8 cellular contexts compared by ENCODE assay signal in the genomic region with DNA sequence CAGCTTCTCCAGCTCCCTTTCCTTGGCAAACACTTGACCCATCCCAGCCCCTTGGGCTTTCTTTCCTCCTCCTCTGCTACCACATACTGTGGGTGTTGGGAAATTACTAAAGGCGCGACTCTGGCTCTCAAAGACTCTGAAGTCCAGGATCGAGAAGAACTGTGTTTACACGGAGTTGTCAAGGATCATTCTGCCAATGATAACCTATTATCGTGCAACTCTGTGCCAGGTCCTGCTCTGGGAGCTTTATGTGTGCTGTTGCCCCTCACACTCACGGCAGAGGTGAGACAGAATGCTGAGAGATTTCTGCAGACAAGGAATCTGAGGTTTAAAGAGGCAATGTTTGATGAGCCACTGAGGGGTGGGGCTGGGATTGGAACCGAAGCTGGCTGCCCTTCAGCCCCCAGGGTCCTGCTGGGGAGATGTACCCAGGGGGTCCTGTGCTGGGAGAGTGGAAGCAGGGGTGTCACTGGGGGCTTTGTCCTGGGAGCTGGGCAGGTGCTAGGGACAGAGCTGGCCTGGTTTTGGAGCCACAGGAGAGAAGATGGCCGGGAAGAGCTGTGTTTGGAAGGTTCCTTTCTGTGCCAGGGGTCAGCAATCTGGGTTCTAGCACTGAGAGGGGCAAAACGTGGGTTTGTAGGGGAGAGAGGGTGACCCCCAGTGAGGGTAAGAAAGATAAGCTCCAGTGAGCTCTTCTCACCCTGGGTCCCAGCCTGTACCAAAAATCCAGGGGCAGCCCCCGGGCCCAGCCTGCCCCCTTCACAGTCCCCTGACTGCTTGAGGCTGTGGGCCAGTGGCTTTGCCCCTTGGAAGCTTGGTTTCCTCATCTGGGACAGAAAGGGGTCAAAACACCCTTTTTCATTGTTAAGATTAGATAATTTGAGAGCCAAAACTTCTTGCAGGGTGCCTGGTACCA.
DNase-seq lines count a peak whose midpoint lies in the region; TF ChIP-seq lines count a peak whose summit lies in the region.

No MANE protein-coding gene starts in this region.

- H3K27me3 ChIP-seq in liver (ENCODE audit: control insufficient read depth in 4 of 4, insufficient read depth in 4 of 4, low read length in 3 of 4) (no peaks in the 10 kb centered on the region), thymus (ENCODE audit: control insufficient read depth, insufficient read depth) (no peaks in the 10 kb centered on the region)

- DNase-seq in T-helper 1 cell, result no peak
- no peak for DNase-seq in C1 segment of cervical spinal cord (lab: John Stamatoyannopoulos, UW)
- no peak for DNase-seq in NCI-H2029 (lab: John Stamatoyannopoulos, UW)
- DNase-seq in GM10248 (ENCODE audit: extremely low spot score), result no peak

- TF ChIP-seq CTCF in liver (IDR thresholded peaks at IDR 0.05; ENCODE audit: low read depth, low read length, missing input control), result no peak
- no peak for TF ChIP-seq CTCF in GM10248 (IDR thresholded peaks at IDR 0.05; ENCODE audit: control extremely low read depth, extremely low read depth, low read depth, missing control alignments)

- no peak overlapping the region for H3K4me3 ChIP-seq in liver (ENCODE audit: low read depth in 1 of 3, low read length in 3 of 3)
- H3K4me3 ChIP-seq in thymus (ENCODE audit: low read length), result peak overlapping the region; percentile 12

- no peaks in the 10 kb centered on the region for H3K27me3 Mint-ChIP-seq in T-helper 1 cell treated with Interleukin-12 subunit alpha and Interleukin-12 subunit beta and Interleukin-4 antibody, amounts not matched to agents 30 μg/mL and 1 μg/mL, for 36 hours (ENCODE audit: low read depth)
- no peaks in the 10 kb centered on the region for H3K27me3 Mint-ChIP-seq in activated naive CD8-positive, alpha-beta T cell

- peak overlapping the region; percentile 99 for H3K27ac Mint-ChIP-seq in T-helper 1 cell treated with Interleukin-12 subunit alpha and Interleukin-12 subunit beta and Interleukin-4 antibody, amounts not matched to agents 30 μg/mL and 1 μg/mL, for 36 hours
- peak overlapping the region; percentile 96 for H3K27ac Mint-ChIP-seq in activated naive CD8-positive, alpha-beta T cell

- H3K9ac ChIP-seq in liver (ENCODE audit: low read depth in 1 of 2, low read length in 2 of 2), result peak overlapping the region in 1 of 2 donors; percentile 39

- H3K4me1 Mint-ChIP-seq in T-helper 1 cell treated with Interleukin-12 subunit alpha and Interleukin-12 subunit beta and Interleukin-4 antibody, amounts not matched to agents 30 μg/mL and 1 μg/mL, for 36 hours (ENCODE audit: low read depth), result peaks cover 78% of the 10 kb centered on the region
- H3K4me1 Mint-ChIP-seq in activated naive CD8-positive, alpha-beta T cell (ENCODE audit: low read depth), result peaks cover 61% of the 10 kb centered on the region

- no peak for TF ChIP-seq RAD21 in liver (IDR thresholded peaks at IDR 0.05)

- H3K4me3 Mint-ChIP-seq in T-helper 1 cell treated with Interleukin-12 subunit alpha and Interleukin-12 subunit beta and Interleukin-4 antibody, amounts not matched to agents 30 μg/mL and 1 μg/mL, for 36 hours, result peak overlapping the region; percentile 87
- peak overlapping the region; percentile 82 for H3K4me3 Mint-ChIP-seq in activated naive CD8-positive, alpha-beta T cell

- H3K36me3 ChIP-seq in liver (ENCODE audit: control insufficient read depth in 4 of 4, insufficient read depth in 3 of 4, low read depth in 1 of 4, low read length in 3 of 4), result no peaks in the 10 kb centered on the region
- no peaks in the 10 kb centered on the region for H3K36me3 ChIP-seq in thymus (ENCODE audit: control insufficient read depth, insufficient read depth)

- POLR2A ChIA-PET in GM10248 (lab: Yijun Ruan, JAX), result interaction anchor here (0.7 kb wide), 1 partner anchor 193 kb away, joined by 4 read pairs; no protein-coding TSS in a partner anchor

- WGBS in liver, result 18% methylated on average over 10 of the region's 10 CpGs
- WGBS in thymus, result 72% methylated on average over 10 of the region's 10 CpGs

- no peaks in the 10 kb centered on the region for H3K9me3 Mint-ChIP-seq in T-helper 1 cell treated with Interleukin-12 subunit alpha and Interleukin-12 subunit beta and Interleukin-4 antibody, amounts not matched to agents 30 μg/mL and 1 μg/mL, for 36 hours
- no peaks in the 10 kb centered on the region for H3K9me3 Mint-ChIP-seq in activated naive CD8-positive, alpha-beta T cell (ENCODE audit: low read depth)

- peaks cover 42% of the 10 kb centered on the region for H3K36me3 Mint-ChIP-seq in T-helper 1 cell treated with Interleukin-12 subunit alpha and Interleukin-12 subunit beta and Interleukin-4 antibody, amounts not matched to agents 30 μg/mL and 1 μg/mL, for 36 hours (ENCODE audit: low read depth)
- H3K36me3 Mint-ChIP-seq in activated naive CD8-positive, alpha-beta T cell, result peaks cover 3% of the 10 kb centered on the region

- CTCF ChIA-PET in GM10248 (lab: Yijun Ruan, JAX), result interaction anchor here (1.0 to 2.9 kb wide), 5 partner anchors 8 to 30 kb away, joined by 4 to 8 read pairs (median 6); no protein-coding TSS in a partner anchor

- H3K27ac ChIP-seq in liver (ENCODE audit: low read depth in 1 of 2, low read length in 2 of 2), result peak overlapping the region; percentile 58 to 72
- peak overlapping the region; percentile 91 for H3K27ac ChIP-seq in thymus (ENCODE audit: low read depth)

- H3K4me1 ChIP-seq in liver (ENCODE audit: control insufficient read depth in 4 of 4, insufficient read depth in 4 of 4, low read length in 3 of 4) (peaks cover 27 to 51% (median 36%) of the 10 kb centered on the region in 4 donors), thymus (ENCODE audit: control insufficient read depth, insufficient read depth, low read length) (peaks cover 19% of the 10 kb centered on the region)

- H3K9me3 ChIP-seq in liver (ENCODE audit: control insufficient read depth in 4 of 4, low read length in 3 of 4), result no peaks in the 10 kb centered on the region
- no peaks in the 10 kb centered on the region for H3K9me3 ChIP-seq in thymus (ENCODE audit: control insufficient read depth)

TF ChIP-seq in liver, 16 proteins besides CTCF, POLR2A, EP300 and RAD21:
- TF ChIP-seq, protein P1, sequence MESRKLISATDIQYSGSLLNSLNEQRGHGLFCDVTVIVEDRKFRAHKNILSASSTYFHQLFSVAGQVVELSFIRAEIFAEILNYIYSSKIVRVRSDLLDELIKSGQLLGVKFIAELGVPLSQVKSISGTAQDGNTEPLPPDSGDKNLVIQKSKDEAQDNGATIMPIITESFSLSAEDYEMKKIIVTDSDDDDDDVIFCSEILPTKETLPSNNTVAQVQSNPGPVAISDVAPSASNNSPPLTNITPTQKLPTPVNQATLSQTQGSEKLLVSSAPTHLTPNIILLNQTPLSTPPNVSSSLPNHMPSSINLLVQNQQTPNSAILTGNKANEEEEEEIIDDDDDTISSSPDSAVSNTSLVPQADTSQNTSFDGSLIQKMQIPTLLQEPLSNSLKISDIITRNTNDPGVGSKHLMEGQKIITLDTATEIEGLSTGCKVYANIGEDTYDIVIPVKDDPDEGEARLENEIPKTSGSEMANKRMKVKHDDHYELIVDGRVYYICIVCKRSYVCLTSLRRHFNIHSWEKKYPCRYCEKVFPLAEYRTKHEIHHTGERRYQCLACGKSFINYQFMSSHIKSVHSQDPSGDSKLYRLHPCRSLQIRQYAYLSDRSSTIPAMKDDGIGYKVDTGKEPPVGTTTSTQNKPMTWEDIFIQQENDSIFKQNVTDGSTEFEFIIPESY (IDR thresholded peaks at IDR 0.05), result no peak
- no peak for TF ChIP-seq NR2F2 (IDR thresholded peaks at IDR 0.05)
- TF ChIP-seq, protein P2, sequence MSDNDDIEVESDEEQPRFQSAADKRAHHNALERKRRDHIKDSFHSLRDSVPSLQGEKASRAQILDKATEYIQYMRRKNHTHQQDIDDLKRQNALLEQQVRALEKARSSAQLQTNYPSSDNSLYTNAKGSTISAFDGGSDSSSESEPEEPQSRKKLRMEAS (IDR thresholded peaks at IDR 0.05), result no peak
- no peak for TF ChIP-seq FOXA1 (IDR thresholded peaks at IDR 0.05)
- TF ChIP-seq, protein P3, sequence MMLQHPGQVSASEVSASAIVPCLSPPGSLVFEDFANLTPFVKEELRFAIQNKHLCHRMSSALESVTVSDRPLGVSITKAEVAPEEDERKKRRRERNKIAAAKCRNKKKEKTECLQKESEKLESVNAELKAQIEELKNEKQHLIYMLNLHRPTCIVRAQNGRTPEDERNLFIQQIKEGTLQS (IDR thresholded peaks at IDR 0.05), result no peak
- TF ChIP-seq JUND (IDR thresholded peaks at IDR 0.05), result no peak
- TF ChIP-seq HNF4G (IDR thresholded peaks at IDR 0.05), result no peak
- no peak for TF ChIP-seq EGR1 (IDR thresholded peaks at IDR 0.05; ENCODE audit: low read depth in 2 of 2)
- no peak for TF ChIP-seq SP1 (IDR thresholded peaks at IDR 0.05)
- no peak for TF ChIP-seq TAF1 (conservative IDR thresholded peaks at IDR 0.05)
- TF ChIP-seq HNF4A (conservative IDR thresholded peaks at IDR 0.05), result no peak
- TF ChIP-seq YY1 (IDR thresholded peaks at IDR 0.05), result no peak
- no peak for TF ChIP-seq RXRA (IDR thresholded peaks at IDR 0.05)
- TF ChIP-seq GABPA (IDR thresholded peaks at IDR 0.05 in 1 of 2, conservative IDR thresholded peaks at IDR 0.05 in 1 of 2), result no peak
- no peak for TF ChIP-seq FOXA2 (IDR thresholded peaks at IDR 0.05)
- TF ChIP-seq, protein P4, sequence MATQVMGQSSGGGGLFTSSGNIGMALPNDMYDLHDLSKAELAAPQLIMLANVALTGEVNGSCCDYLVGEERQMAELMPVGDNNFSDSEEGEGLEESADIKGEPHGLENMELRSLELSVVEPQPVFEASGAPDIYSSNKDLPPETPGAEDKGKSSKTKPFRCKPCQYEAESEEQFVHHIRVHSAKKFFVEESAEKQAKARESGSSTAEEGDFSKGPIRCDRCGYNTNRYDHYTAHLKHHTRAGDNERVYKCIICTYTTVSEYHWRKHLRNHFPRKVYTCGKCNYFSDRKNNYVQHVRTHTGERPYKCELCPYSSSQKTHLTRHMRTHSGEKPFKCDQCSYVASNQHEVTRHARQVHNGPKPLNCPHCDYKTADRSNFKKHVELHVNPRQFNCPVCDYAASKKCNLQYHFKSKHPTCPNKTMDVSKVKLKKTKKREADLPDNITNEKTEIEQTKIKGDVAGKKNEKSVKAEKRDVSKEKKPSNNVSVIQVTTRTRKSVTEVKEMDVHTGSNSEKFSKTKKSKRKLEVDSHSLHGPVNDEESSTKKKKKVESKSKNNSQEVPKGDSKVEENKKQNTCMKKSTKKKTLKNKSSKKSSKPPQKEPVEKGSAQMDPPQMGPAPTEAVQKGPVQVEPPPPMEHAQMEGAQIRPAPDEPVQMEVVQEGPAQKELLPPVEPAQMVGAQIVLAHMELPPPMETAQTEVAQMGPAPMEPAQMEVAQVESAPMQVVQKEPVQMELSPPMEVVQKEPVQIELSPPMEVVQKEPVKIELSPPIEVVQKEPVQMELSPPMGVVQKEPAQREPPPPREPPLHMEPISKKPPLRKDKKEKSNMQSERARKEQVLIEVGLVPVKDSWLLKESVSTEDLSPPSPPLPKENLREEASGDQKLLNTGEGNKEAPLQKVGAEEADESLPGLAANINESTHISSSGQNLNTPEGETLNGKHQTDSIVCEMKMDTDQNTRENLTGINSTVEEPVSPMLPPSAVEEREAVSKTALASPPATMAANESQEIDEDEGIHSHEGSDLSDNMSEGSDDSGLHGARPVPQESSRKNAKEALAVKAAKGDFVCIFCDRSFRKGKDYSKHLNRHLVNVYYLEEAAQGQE (IDR thresholded peaks at IDR 0.05), result no peak
